ENCODE assay signal across 12 cellular contexts in the genomic region with DNA sequence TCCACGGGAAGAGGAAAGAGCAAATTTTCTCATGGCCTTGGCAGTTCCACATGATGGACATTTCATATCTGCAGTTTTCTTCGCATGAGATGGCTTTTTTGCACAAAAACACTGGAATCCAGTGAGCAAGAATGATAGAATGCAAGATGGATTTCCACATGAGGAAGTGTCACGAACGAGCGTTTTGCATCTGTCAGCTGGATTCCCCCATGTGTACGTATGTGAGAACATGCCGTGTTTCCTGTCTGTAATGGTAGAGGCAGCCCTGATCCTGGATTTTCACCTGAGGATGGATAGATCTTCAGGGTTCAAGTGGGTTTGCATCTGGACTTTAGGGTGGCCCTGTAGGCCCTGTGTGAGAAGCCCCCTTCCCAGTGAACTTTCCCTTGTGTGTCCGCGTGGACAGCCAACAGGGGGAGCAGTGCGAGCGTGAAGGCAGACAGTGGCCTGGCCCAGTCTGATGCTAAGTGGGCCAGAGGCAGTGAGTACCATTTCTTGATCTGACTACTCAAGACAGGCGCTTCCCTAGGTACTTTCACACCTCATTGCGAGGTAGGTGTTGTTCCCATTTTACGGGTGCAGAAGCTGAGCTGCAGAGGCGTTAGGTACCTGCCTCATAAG. TPM values are rescaled to one million over a fixed set of nuclear protein-coding genes. Genes with fewer than 3 reads are reported as not detected.
DNase-seq lines count a peak whose midpoint lies in the region; ATAC-seq and TF ChIP-seq lines count a peak whose summit lies in the region.
"Not testable (repeated sequence)": the region's sequence is repeated elsewhere in the genome, so short reads cannot be mapped to it uniquely, and the experiment has no call there.
"Had no signal": no experiment of that assay in that cellular context is flagged by ENCODE, and none has a peak within 500 bp of the region (broad histone marks: within the 10 kb centered on the region; RNA-seq: fewer than 3 reads in every experiment).

No MANE protein-coding gene starts in this region.

- not testable (repeated sequence) for H3K36me3 ChIP-seq in A673 (ENCODE audit: insufficient read depth, low read length, poor library complexity, severe bottlenecking); fibroblast of lung (ENCODE audit: control insufficient read depth, insufficient read depth, low read length); gastrocnemius medialis

- POLR2A ChIA-PET in A673 (lab: Charles Lee; ENCODE audit: low non-redundant PET); GM10248 (lab: Yijun Ruan, JAX); activated CD4-positive, alpha-beta T cell treated with anti-CD3 and anti-CD28 coated beads, Interleukin-2, amount 10 ng/mL, durations not matched to agents 7 days and 5 days (lab: Charles Lee): not testable (repeated sequence)

- H2AFZ ChIP-seq in fibroblast of lung (ENCODE audit: low read length): not testable (repeated sequence)

- TF ChIP-seq CTCF in A673 (conservative IDR thresholded peaks at IDR 0.05; ENCODE audit: low read depth, low read length) (peak; percentile 41), GM10248 (IDR thresholded peaks at IDR 0.05; ENCODE audit: control extremely low read depth, extremely low read depth, low read depth, missing control alignments) (peak; percentile 62), NB4 (IDR thresholded peaks at IDR 0.05; ENCODE audit: low read depth, low read length) (peak; percentile 7), astrocyte of the cerebellum (IDR thresholded peaks at IDR 0.05; ENCODE audit: low read depth, low read length, missing control alignments) (peak; percentile 49), fibroblast of lung (conservative IDR thresholded peaks at IDR 0.05 in 1 of 2, IDR thresholded peaks at IDR 0.05 in 1 of 2; ENCODE audit: low read depth in 1 of 2, low read length in 2 of 2) (peak; percentile 21 to 42), gastrocnemius medialis (IDR thresholded peaks at IDR 0.05 in 4 of 5, conservative IDR thresholded peaks at IDR 0.05 in 1 of 5) (peak in 3 of 5 experiments; percentile 30 to 59 (median 40))

- H3K27me3 ChIP-seq in A673 (replicated peaks; ENCODE audit: insufficient read depth, low read depth, low read length, poor library complexity); fibroblast of lung (ENCODE audit: control insufficient read depth, insufficient read depth, low read length); gastrocnemius medialis: not testable (repeated sequence)

- CTCF ChIA-PET in A673 (lab: Charles Lee); GM10248 (lab: Yijun Ruan, JAX); activated CD4-positive, alpha-beta T cell treated with anti-CD3 and anti-CD28 coated beads, Interleukin-2, amount 10 ng/mL, durations not matched to agents 7 days and 5 days (lab: Charles Lee): not testable (repeated sequence)

- H3K9me3 Mint-ChIP-seq in activated CD4-positive, alpha-beta T cell treated with anti-CD3 and anti-CD28 coated beads, Interleukin-2, amount 10 ng/mL, durations not matched to agents 7 days and 5 days; memory B cell: not testable (repeated sequence)

- H3K36me3 Mint-ChIP-seq in activated CD4-positive, alpha-beta T cell treated with anti-CD3 and anti-CD28 coated beads, Interleukin-2, amount 10 ng/mL, durations not matched to agents 7 days and 5 days (ENCODE audit: low read depth); memory B cell: not testable (repeated sequence)

- peak overlapping the region; percentile 36 for H3K27ac Mint-ChIP-seq in activated CD4-positive, alpha-beta T cell treated with anti-CD3 and anti-CD28 coated beads, Interleukin-2, amount 10 ng/mL, durations not matched to agents 7 days and 5 days
- H3K27ac Mint-ChIP-seq in memory B cell: peak overlapping the region; percentile 95

- not testable (repeated sequence) for H3K9ac ChIP-seq in fibroblast of lung (ENCODE audit: insufficient read depth, low read length)

- not testable (repeated sequence) for H3K4me3 ChIP-seq in A673 (ENCODE audit: low read depth, low read length, poor library complexity, severe bottlenecking); NB4 (ENCODE audit: low read depth, low read length); astrocyte of the cerebellum (ENCODE audit: low read depth, low read length); fibroblast of lung (replicated peaks in 1 of 4; ENCODE audit: control extremely low read depth in 1 of 4, insufficient read depth in 1 of 4, low read depth in 3 of 4, low read length in 4 of 4); gastrocnemius medialis

- not testable (repeated sequence) for H3K4me1 ChIP-seq in A673 (ENCODE audit: insufficient read depth, low read length, poor library complexity, severe bottlenecking)
- H3K4me1 ChIP-seq in fibroblast of lung (ENCODE audit: control insufficient read depth, extremely low read depth, insufficient read depth, low read length) (peaks cover 24% of the 10 kb centered on the region), gastrocnemius medialis (peaks cover 25 to 38% of the 10 kb centered on the region in 2 donors)

- in situ Hi-C loops in astrocyte of the cerebellum (cut with HindIII; ENCODE audit: low sequenced_read_pairs); gastrocnemius medialis (cut with MboI; ENCODE audit: low sequenced_read_pairs in 4 of 4): not testable (repeated sequence)

- H3K9me3 ChIP-seq in A673 (ENCODE audit: low read depth, low read length, poor library complexity, severe bottlenecking); fibroblast of lung (ENCODE audit: control insufficient read depth, insufficient read depth, low read depth, low read length); gastrocnemius medialis: not testable (repeated sequence)

- peak overlapping the region; percentile 74 for H3K4me3 Mint-ChIP-seq in activated CD4-positive, alpha-beta T cell treated with anti-CD3 and anti-CD28 coated beads, Interleukin-2, amount 10 ng/mL, durations not matched to agents 7 days and 5 days
- H3K4me3 Mint-ChIP-seq in memory B cell: peak overlapping the region; percentile 77

- H3K27ac ChIP-seq in A673 (ENCODE audit: low read depth, low read length, poor library complexity, severe bottlenecking): not testable (repeated sequence)
- H3K27ac ChIP-seq in fibroblast of lung (ENCODE audit: insufficient read depth, low read length) (peak overlapping the region; percentile 52), gastrocnemius medialis (peak overlapping the region in 2 of 4 donors; percentile 33 to 57)

- H3K79me2 ChIP-seq in fibroblast of lung (ENCODE audit: control insufficient read depth, insufficient read depth, low read length): peaks cover 42% of the 10 kb centered on the region

- H4K20me1 ChIP-seq in fibroblast of lung (ENCODE audit: control insufficient read depth, extremely low read depth, insufficient read depth, low read length): not testable (repeated sequence)

- peak; percentile 6 for ATAC-seq in memory B cell (ENCODE audit: low read depth)
- ATAC-seq in gastrocnemius medialis: not testable (repeated sequence)

- not testable (repeated sequence) for TF ChIP-seq POLR2A in NB4 (IDR thresholded peaks at IDR 0.05; ENCODE audit: extremely low read depth, insufficient read length); gastrocnemius medialis (IDR thresholded peaks at IDR 0.05)

- BruUV-seq in A673 (replicated peaks; lab: Mats Ljungman, UMichigan): not testable (repeated sequence)

- H3K27me3 Mint-ChIP-seq in activated CD4-positive, alpha-beta T cell treated with anti-CD3 and anti-CD28 coated beads, Interleukin-2, amount 10 ng/mL, durations not matched to agents 7 days and 5 days; memory B cell: not testable (repeated sequence)

- peak overlapping the region; percentile 25 for H3K4me2 ChIP-seq in fibroblast of lung (ENCODE audit: extremely low read depth, insufficient read depth, low read length)

- peaks cover 36% of the 10 kb centered on the region for H3K4me1 Mint-ChIP-seq in activated CD4-positive, alpha-beta T cell treated with anti-CD3 and anti-CD28 coated beads, Interleukin-2, amount 10 ng/mL, durations not matched to agents 7 days and 5 days
- peaks cover 22% of the 10 kb centered on the region for H3K4me1 Mint-ChIP-seq in memory B cell

- DNase-seq in A673 (ENCODE audit: low spot score); GM10248 (ENCODE audit: extremely low spot score); NB4 (ENCODE audit: low read depth); astrocyte of the cerebellum (ENCODE audit: low read depth); fibroblast of lung (ENCODE audit: low read depth in 2 of 2): not testable (repeated sequence)
- peak; percentile 37 for DNase-seq in activated CD4-positive, alpha-beta T cell treated with anti-CD3 and anti-CD28 coated beads, Interleukin-2, amount 10 ng/mL, durations not matched to agents 7 days and 5 days
- DNase-seq in memory B cell (ENCODE audit: low spot score in 2 of 2) (peak; percentile 34 to 51), gastrocnemius medialis (peak; percentile 10 to 47)

- intact Hi-C loops in A673 (cut with micrococcal nuclease; ENCODE audit: unreplicated experiment): not testable (repeated sequence)
- intact Hi-C loops in gastrocnemius medialis (cut with DNase I; ENCODE audit: low total_unique reads): loop anchor here (10.0 kb wide), 4 partner anchors 55 to 595 kb away; partner anchors contain the start of genes MSRB1 and ZNF598

RNA-seq across cellular contexts. Expression of gene PDPK1, which starts 2.1 kb away (rescaled TPM):
- 31.6 and 37.9 TPM in 2 replicates for total RNA-seq in A673 (2021)
- 10 to 100 TPM; 43.3 to 46.1 TPM for total RNA-seq in activated CD4-positive, alpha-beta T cell treated with anti-CD3 and anti-CD28 coated beads, Interleukin-2, amount 10 ng/mL, durations not matched to agents 7 days and 5 days
- total RNA-seq in fibroblast of lung: 17.7 and 25.9 TPM in 2 replicates
- 30.7 and 32.1 TPM in 2 replicates for polyA plus RNA-seq in fibroblast of lung
- polyA plus RNA-seq in fibroblast of lung (2012): 14.9 and 15.9 TPM in 2 replicates
- 22.7 and 30.4 TPM in 2 replicates for polyA minus RNA-seq in fibroblast of lung (ENCODE audit: low replicate concordance)
- total RNA-seq in gastrocnemius medialis: 10 to 100 TPM; 24.5 to 42.4 (median 34.7) TPM

RNA-seq across cellular contexts. Expression of gene CEMP1, which starts 8.7 kb away (rescaled TPM):
- total RNA-seq in A673 (2021) (not detected in 2 replicates), fibroblast of lung (not detected in 2 replicates), gastrocnemius medialis (not detected)
- total RNA-seq in activated CD4-positive, alpha-beta T cell treated with anti-CD3 and anti-CD28 coated beads, Interleukin-2, amount 10 ng/mL, durations not matched to agents 7 days and 5 days: under 1 TPM in 1 of 2 experiments, not detected in 1; 0.17 TPM
- not detected in 2 replicates for polyA plus RNA-seq in fibroblast of lung
- polyA plus RNA-seq in fibroblast of lung (2012): 1.8 and 2.1 TPM in 2 replicates
- not detected in 2 replicates for polyA minus RNA-seq in fibroblast of lung (ENCODE audit: low replicate concordance)
- total RNA-seq: esophagus mucosa, NCI-H460, Right ventricle myocardium inferior, sciatic nerve had no signal

RNA-seq across cellular contexts. Expression of gene AMDHD2, which starts 19.8 kb away (rescaled TPM):
- total RNA-seq in A673 (2021): 52.2 and 53.3 TPM in 2 replicates
- total RNA-seq in activated CD4-positive, alpha-beta T cell treated with anti-CD3 and anti-CD28 coated beads, Interleukin-2, amount 10 ng/mL, durations not matched to agents 7 days and 5 days: 10 to 100 TPM; 45.8 to 60.7 TPM
- total RNA-seq in fibroblast of lung: 37.2 and 39.0 TPM in 2 replicates
- polyA plus RNA-seq in fibroblast of lung: 10.8 and 12.6 TPM in 2 replicates
- polyA plus RNA-seq in fibroblast of lung (2012): 12.9 and 20.5 TPM in 2 replicates
- 13.3 and 19.2 TPM in 2 replicates for polyA minus RNA-seq in fibroblast of lung (ENCODE audit: low replicate concordance)
- 10 to 100 TPM; 12.3 to 18.1 (median 13.7) TPM for total RNA-seq in gastrocnemius medialis

RNA-seq across cellular contexts. Expression of gene ATP6V0C, which starts 26.2 kb away (rescaled TPM):
- total RNA-seq in A673 (2021) (231 and 252 TPM in 2 replicates), fibroblast of lung (5.1 and 11.2 TPM in 2 replicates), gastrocnemius medialis (10 to 100 TPM; 22.1 to 84.2 (median 56.2) TPM)
- 100 to 1,000 TPM; 103 to 111 TPM for total RNA-seq in activated CD4-positive, alpha-beta T cell treated with anti-CD3 and anti-CD28 coated beads, Interleukin-2, amount 10 ng/mL, durations not matched to agents 7 days and 5 days
- polyA plus RNA-seq in fibroblast of lung: 43.0 and 53.9 TPM in 2 replicates
- 209 and 298 TPM in 2 replicates for polyA plus RNA-seq in fibroblast of lung (2012)
- 97.9 and 117 TPM in 2 replicates for polyA minus RNA-seq in fibroblast of lung (ENCODE audit: low replicate concordance)

Comparison
In these comparisons a context has a peak if more than half of its experiments do, and no peak if none do; other contexts are left out.
1. CTCF ChIP-seq: peak in every context shown above with its lines; median percentile 62 in GM10248; 49 in astrocyte of the cerebellum; 41 in A673; 40 in gastrocnemius medialis; 32 in fibroblast of lung; 7 in NB4.